9 cellular contexts compared by ENCODE assay signal in the genomic region with DNA sequence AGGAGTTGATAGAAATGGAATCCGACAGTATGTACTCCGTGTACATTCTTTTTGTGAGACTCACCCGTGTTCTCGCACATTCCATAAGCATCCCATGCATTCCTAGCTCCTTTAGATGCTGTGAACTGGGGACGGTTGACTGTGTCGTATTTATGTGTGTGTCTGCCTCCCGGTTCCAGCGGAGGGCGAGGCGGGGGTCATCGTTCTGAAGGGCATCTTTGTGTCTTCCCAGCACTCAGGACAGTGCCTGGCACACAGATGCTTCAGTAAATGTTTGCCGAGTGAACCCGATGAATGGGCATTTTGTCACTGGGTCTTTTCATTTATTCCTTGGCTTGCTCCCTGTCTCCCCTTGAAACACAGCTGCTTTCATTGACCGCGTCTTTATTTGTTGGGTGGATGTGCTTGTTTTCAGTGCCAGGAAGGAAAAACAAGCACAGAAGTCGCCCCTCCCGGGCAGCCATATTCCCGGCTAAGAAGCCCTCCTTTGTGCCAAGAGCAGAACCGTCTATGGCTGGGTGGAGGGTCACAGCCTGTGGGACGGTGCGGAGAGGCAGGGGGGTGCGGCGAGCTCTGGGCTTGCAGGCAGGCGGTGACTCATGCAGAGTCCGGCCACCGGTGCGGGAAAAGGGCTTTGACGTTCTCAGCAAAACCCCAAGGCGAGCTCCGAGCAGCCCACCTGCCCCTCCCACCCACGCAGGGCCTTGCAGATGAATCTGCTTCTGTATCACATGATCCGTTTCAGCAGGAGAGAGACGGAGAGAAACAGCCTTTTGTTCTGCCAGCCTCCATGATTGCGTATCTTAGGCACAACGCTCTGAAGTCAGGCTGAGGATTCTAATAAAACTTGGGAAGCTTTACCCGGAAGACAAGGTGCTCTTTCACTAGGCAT. TPM values are rescaled to one million over a fixed set of nuclear protein-coding genes. Genes with fewer than 3 reads are reported as not detected.
A peak's percentile ranks its signal among the peaks of the same experiment; 100 is the strongest.
DNase-seq lines count a peak whose midpoint lies in the region; ATAC-seq and TF ChIP-seq lines count a peak whose summit lies in the region.
"Had no signal": no experiment of that assay in that cellular context is flagged by ENCODE, and none has a peak within 500 bp of the region (broad histone marks: within the 10 kb centered on the region; RNA-seq: fewer than 3 reads in every experiment).

No MANE protein-coding gene starts in this region.

- no peaks in the 10 kb centered on the region for H3K27me3 ChIP-seq in uterus

- in situ Hi-C loops in GM13976 (cut with MboI; ENCODE audit: low sequenced_read_pairs, unreplicated experiment), result no loop called here

- H3K9me3 ChIP-seq in mesodermal cell (ENCODE audit: control insufficient read depth, low read length) (peaks cover 5% of the 10 kb centered on the region), uterus (no peaks in the 10 kb centered on the region)

- 55 to 57% methylated on average over 30 of the region's 36 CpGs for WGBS in mesodermal cell (ENCODE audit: insufficient coverage in 2 of 2), 2 experiments

- H3K27ac ChIP-seq in mesodermal cell (ENCODE audit: low read depth, low read length, severe bottlenecking) (peak overlapping the region; percentile 97), uterus (peak overlapping the region; percentile 38 to 63)

- H3K4me3 ChIP-seq in mesodermal cell (ENCODE audit: extremely low read depth, insufficient read depth, low read length, poor library complexity, severe bottlenecking), result peak overlapping the region; percentile 11
- peak overlapping the region; percentile 28 to 35 for H3K4me3 ChIP-seq in uterus

- H3K36me3 ChIP-seq in mesodermal cell (ENCODE audit: control insufficient read depth, insufficient read depth, low read length) (no peaks in the 10 kb centered on the region), uterus (no peaks in the 10 kb centered on the region)

- ATAC-seq in HG03175 (IDR thresholded peaks at IDR 0.05; ENCODE audit: unreplicated experiment), result no peak

- H3K4me1 ChIP-seq in mesodermal cell (ENCODE audit: control insufficient read depth, insufficient read depth, low read length, poor library complexity, severe bottlenecking) (peaks cover 17% of the 10 kb centered on the region), uterus (no peaks in the 10 kb centered on the region)

- peak; percentile 82 for DNase-seq in A172 (ENCODE audit: low spot score)
- DNase-seq in NCI-H146 treated with DMSO at 0.1 percent for 48 hours (lab: John Stamatoyannopoulos, UW; ENCODE audit: unreplicated experiment), result peak; percentile 61
- DNase-seq in ecto neural progenitor cell (ENCODE audit: low spot score), result peak; percentile 78
- peak; percentile 65 to 78 for DNase-seq in uterus
- no peak for DNase-seq in GM13976 (ENCODE audit: low spot score)
- DNase-seq in NCI-H187 (lab: John Stamatoyannopoulos, UW), result no peak
- DNase-seq: activated B cell treated with CpG ODN at 0.5 μM for 24 hours had no signal

- TF ChIP-seq CTCF in uterus (IDR thresholded peaks at IDR 0.05) (no peak), GM13976 (IDR thresholded peaks at IDR 0.05; ENCODE audit: borderline replicate concordance, control extremely low read depth, extremely low read depth, insufficient read depth, missing control alignments) (no peak)

- no peak for TF ChIP-seq POLR2A in uterus (IDR thresholded peaks at IDR 0.05)

- intact Hi-C loops in uterus (cut with DNase I; ENCODE audit: low total_unique reads), result no loop called here

RNA-seq across cellular contexts. Expression of gene PSMG4, which starts 11.2 kb away (rescaled TPM):
- 23.4 and 38.4 TPM in 2 replicates for total RNA-seq in A172 (2014; rRNA removed; shearing (Covaris generic))
- 14.0 TPM for polyA plus RNA-seq in mesodermal cell (2013, experiment 1 of 2)
- polyA plus RNA-seq in mesodermal cell (2013, experiment 2 of 2), result 14.7 TPM
- total RNA-seq in uterus, result 10 to 100 TPM; 13.1 to 49.4 (median 28.0) TPM

RNA-seq across cellular contexts. Expression of gene TUBB2B, which starts 20.0 kb away (rescaled TPM):
- total RNA-seq in A172 (2014; rRNA removed; shearing (Covaris generic)), result 13.0 and 17.1 TPM in 2 replicates
- polyA plus RNA-seq in mesodermal cell (2013, experiment 1 of 2), result 280 TPM
- polyA plus RNA-seq in mesodermal cell (2013, experiment 2 of 2), result 213 TPM
- total RNA-seq in uterus, result 10 to 100 TPM in 1 of 4 donors, 1 to 10 TPM in 1, under 1 TPM in 1, not detected in 1; 0.26 to 80.7 (median 4.3) TPM
- total RNA-seq: activated B cell treated with CpG ODN at 0.5 μM for 24 hours had no signal

Comparison
In these comparisons a context has a peak if more than half of its experiments do, and no peak if none do; other contexts are left out.
1. DNase-seq: peak in A172 (single experiment), NCI-H146 treated with DMSO at 0.1 percent for 48 hours (single experiment), ecto neural progenitor cell (single experiment) and uterus (2 of 2); none in GM13976 (single experiment) and NCI-H187 (0 of 2).